Comparison of ENCODE assay signal across 13 cellular contexts in genomic region chr11:44990665-44991064, GRCh38.
"Had no signal": no experiment of that assay in that cellular context is flagged by ENCODE, and none has a peak within 500 bp of the region (broad histone marks: within the 10 kb centered on the region; RNA-seq: fewer than 3 reads in every experiment).

No MANE protein-coding gene starts in this region.

- H3K36me3 Mint-ChIP-seq: activated naive CD4-positive, alpha-beta T cell treated with anti-CD3 and anti-CD28 coated beads, Interleukin-2, amount 50 U/mL, for 24 hours; WTC11 had no signal

- DNase-seq: activated CD4-positive, alpha-beta T cell treated with anti-CD3 and anti-CD28 coated beads, Interleukin-2, amount 10 ng/mL, durations not matched to agents 24 days and 14 days; amniotic stem cell; brain microvascular endothelial cell; cerebellar nuclear complex; dermis blood vessel endothelial cell; immature natural killer cell; ovary; small intestine; thyroid gland; uterus had no signal

- H3K27me3 ChIP-seq: ovary, thyroid gland, uterus had no signal

- H3K27ac Mint-ChIP-seq: activated CD4-positive, alpha-beta T cell treated with anti-CD3 and anti-CD28 coated beads, Interleukin-2, amount 10 ng/mL, durations not matched to agents 24 days and 14 days; activated naive CD4-positive, alpha-beta T cell treated with anti-CD3 and anti-CD28 coated beads, Interleukin-2, amount 50 U/mL, for 24 hours; WTC11 had no signal

- H3K4me1 Mint-ChIP-seq: activated CD4-positive, alpha-beta T cell treated with anti-CD3 and anti-CD28 coated beads, Interleukin-2, amount 10 ng/mL, durations not matched to agents 24 days and 14 days; activated naive CD4-positive, alpha-beta T cell treated with anti-CD3 and anti-CD28 coated beads, Interleukin-2, amount 50 U/mL, for 24 hours had no signal

- H3K27me3 Mint-ChIP-seq: activated naive CD4-positive, alpha-beta T cell treated with anti-CD3 and anti-CD28 coated beads, Interleukin-2, amount 50 U/mL, for 24 hours had no signal

- ATAC-seq: WTC11 had no signal

- H3K4me3 ChIP-seq: ovary, thyroid gland, uterus had no signal

- H3K4me3 Mint-ChIP-seq: activated CD4-positive, alpha-beta T cell treated with anti-CD3 and anti-CD28 coated beads, Interleukin-2, amount 10 ng/mL, durations not matched to agents 24 days and 14 days; activated naive CD4-positive, alpha-beta T cell treated with anti-CD3 and anti-CD28 coated beads, Interleukin-2, amount 50 U/mL, for 24 hours; immature natural killer cell; nephron; WTC11 had no signal

- H3K4me1 ChIP-seq: thyroid gland, uterus had no signal

- H3K27ac ChIP-seq: brain microvascular endothelial cell, ovary, thyroid gland, uterus had no signal

- H3K9me3 Mint-ChIP-seq: activated CD4-positive, alpha-beta T cell treated with anti-CD3 and anti-CD28 coated beads, Interleukin-2, amount 10 ng/mL, durations not matched to agents 24 days and 14 days; activated naive CD4-positive, alpha-beta T cell treated with anti-CD3 and anti-CD28 coated beads, Interleukin-2, amount 50 U/mL, for 24 hours; immature natural killer cell; nephron; WTC11 had no signal

- H3K36me3 ChIP-seq: brain microvascular endothelial cell, ovary, thyroid gland, uterus had no signal

- H3K9me3 ChIP-seq: ovary, thyroid gland, uterus had no signal
